In the genomic region with DNA sequence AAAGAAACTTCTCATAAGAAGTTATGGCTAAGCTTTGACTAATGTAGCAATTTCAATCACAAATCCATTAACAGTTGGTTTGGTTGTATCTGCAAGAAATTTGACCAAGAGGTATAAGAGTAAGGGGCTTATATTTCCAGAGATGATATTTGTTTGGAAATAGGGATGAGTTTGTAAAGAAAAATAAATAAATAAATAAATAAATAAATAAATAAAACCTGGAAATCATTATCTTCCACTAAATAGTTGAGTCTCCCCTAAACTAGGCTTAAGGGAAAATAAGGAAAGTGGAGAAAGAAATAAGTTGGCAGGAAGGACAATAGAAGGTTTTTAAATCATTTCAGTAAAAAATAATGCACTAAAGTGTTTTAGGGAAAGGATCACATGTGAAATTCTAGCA, we compare ENCODE assay signal across 31 cellular contexts. TPM values are rescaled to one million over a fixed set of nuclear protein-coding genes. Genes with fewer than 3 reads are reported as not detected.
"Had no signal": no experiment of that assay in that cellular context is flagged by ENCODE, and none has a peak within 500 bp of the region (broad histone marks: within the 10 kb centered on the region; RNA-seq: fewer than 3 reads in every experiment).

No MANE protein-coding gene starts in this region.

- FAIRE-seq: colon, endometrium, endothelial cell of umbilical vein, frontal cortex had no signal

- H3K9me3 Mint-ChIP-seq: dendritic cell treated with granulocyte-macrophage colony-stimulating factor and Interleukin-4, amounts not matched to agents 40 ng/mL and 50 ng/mL, for 4 days; endodermal cell had no signal

- H3K4me3 Mint-ChIP-seq: dendritic cell treated with granulocyte-macrophage colony-stimulating factor and Interleukin-4, amounts not matched to agents 40 ng/mL and 50 ng/mL, for 4 days; effector memory CD8-positive, alpha-beta T cell; endodermal cell had no signal

- H3K27me3 ChIP-seq: colonic mucosa, esophagus muscularis mucosa, esophagus squamous epithelium, foreskin keratinocyte, gastrocnemius medialis, gastroesophageal sphincter, heart left ventricle, heart right ventricle had no signal

- H3K27ac Mint-ChIP-seq: dendritic cell treated with granulocyte-macrophage colony-stimulating factor and Interleukin-4, amounts not matched to agents 40 ng/mL and 50 ng/mL, for 4 days; effector memory CD8-positive, alpha-beta T cell; endodermal cell had no signal

- H3K9me3 ChIP-seq: colonic mucosa, esophagus muscularis mucosa, esophagus squamous epithelium, gastrocnemius medialis, gastroesophageal sphincter, heart left ventricle, heart right ventricle had no signal

- H3K36me3 ChIP-seq: colonic mucosa, esophagus muscularis mucosa, esophagus squamous epithelium, gastrocnemius medialis, gastroesophageal sphincter, heart left ventricle, heart right ventricle had no signal

- H3K4me1 ChIP-seq: colonic mucosa, esophagus squamous epithelium, gastrocnemius medialis had no signal

- DNase-seq: colonic mucosa; cortex of kidney; dermis blood vessel endothelial cell; dorsolateral prefrontal cortex; effector CD4-positive, alpha-beta T cell; effector CD8-positive, alpha-beta T cell; effector memory CD4-positive, alpha-beta T cell; effector memory CD8-positive, alpha-beta T cell; endodermal cell; erythroblast; esophagus squamous epithelium; foreskin fibroblast; foreskin keratinocyte; foreskin melanocyte; gastrocnemius medialis; glutamatergic neuron; head of caudate nucleus; heart left ventricle; heart right ventricle had no signal

- H3K27me3 Mint-ChIP-seq: dendritic cell treated with granulocyte-macrophage colony-stimulating factor and Interleukin-4, amounts not matched to agents 40 ng/mL and 50 ng/mL, for 4 days; effector memory CD8-positive, alpha-beta T cell had no signal

- H3K27ac ChIP-seq: colonic mucosa, coronary artery, dorsolateral prefrontal cortex, epithelial cell of prostate, esophagus muscularis mucosa, esophagus squamous epithelium, foreskin keratinocyte, gastrocnemius medialis, gastroesophageal sphincter, heart left ventricle, heart right ventricle had no signal

- H3K4me3 ChIP-seq: colonic mucosa, coronary artery, dorsolateral prefrontal cortex, esophagus muscularis mucosa, esophagus squamous epithelium, gastrocnemius medialis, gastroesophageal sphincter, heart left ventricle, heart right ventricle had no signal

- ATAC-seq: effector memory CD8-positive, alpha-beta T cell; esophagus mucosa; foreskin keratinocyte; gastrocnemius medialis; gastroesophageal sphincter; heart left ventricle; heart right ventricle had no signal

RNA-seq across cellular contexts. Expression of gene SCN7A, which starts 23.5 kb away (rescaled TPM):
- total RNA-seq: dermis blood vessel endothelial cell, dermis microvascular lymphatic vessel endothelial cell, endothelial cell of umbilical vein, foreskin keratinocyte, glomerular endothelial cell had no signal
- polyA plus RNA-seq: endothelial cell of umbilical vein had no signal
